ENCODE assay signal across 8 cellular contexts in genomic region chr11:49952091-49952490, GRCh38.
"Had no signal": no experiment of that assay in that cellular context is flagged by ENCODE, and none has a peak within 500 bp of the region (broad histone marks: within the 10 kb centered on the region; RNA-seq: fewer than 3 reads in every experiment).

OR4C13 (plus strand) TSS chr11:49952391; CDS start chr11:49952423, 32 bp downstream.

- FAIRE-seq: pancreas had no signal

- ATAC-seq: naive thymus-derived CD8-positive, alpha-beta T cell; natural killer cell; natural killer cell treated with Interleukin-12 subunit alpha and Interleukin-12 subunit beta and Interleukin-15 and Interleukin-18, amount 100 ng/mL, for 72 hours; pancreas; psoas muscle; right cardiac atrium; right lobe of liver; sciatic nerve had no signal
